7 cellular contexts compared by ENCODE assay signal in genomic region chr7:23051124-23051485, GRCh38. TPM values are rescaled to one million over a fixed set of nuclear protein-coding genes. Genes with fewer than 3 reads are reported as not detected.
DNase-seq lines count a peak whose midpoint lies in the region.
"Not testable (repeated sequence)": the region's sequence is repeated elsewhere in the genome, so short reads cannot be mapped to it uniquely, and the experiment has no call there.

No MANE protein-coding gene starts in this region.

- not testable (repeated sequence) for H3K4me3 Mint-ChIP-seq in activated CD4-positive, alpha-beta memory T cell treated with anti-CD3 and anti-CD28 coated beads, Interleukin-2, amount 10 ng/mL, durations not matched to agents 7 days and 5 days; activated naive CD8-positive, alpha-beta T cell

- H3K36me3 Mint-ChIP-seq in activated CD4-positive, alpha-beta memory T cell treated with anti-CD3 and anti-CD28 coated beads, Interleukin-2, amount 10 ng/mL, durations not matched to agents 7 days and 5 days (ENCODE audit: low read depth); activated naive CD8-positive, alpha-beta T cell: not testable (repeated sequence)

- not testable (repeated sequence) for H3K9me3 ChIP-seq in MG63

- H3K4me1 Mint-ChIP-seq in activated CD4-positive, alpha-beta memory T cell treated with anti-CD3 and anti-CD28 coated beads, Interleukin-2, amount 10 ng/mL, durations not matched to agents 7 days and 5 days: peaks cover 19% of the 10 kb centered on the region
- H3K4me1 Mint-ChIP-seq in activated naive CD8-positive, alpha-beta T cell (ENCODE audit: low read depth): not testable (repeated sequence)

- H3K9me3 Mint-ChIP-seq in activated CD4-positive, alpha-beta memory T cell treated with anti-CD3 and anti-CD28 coated beads, Interleukin-2, amount 10 ng/mL, durations not matched to agents 7 days and 5 days; activated naive CD8-positive, alpha-beta T cell (ENCODE audit: low read depth): not testable (repeated sequence)

- not testable (repeated sequence) for H3K27me3 Mint-ChIP-seq in activated CD4-positive, alpha-beta memory T cell treated with anti-CD3 and anti-CD28 coated beads, Interleukin-2, amount 10 ng/mL, durations not matched to agents 7 days and 5 days; activated naive CD8-positive, alpha-beta T cell

- H3K27me3 ChIP-seq in MG63: not testable (repeated sequence)

- peak overlapping the region; percentile 36 for H3K27ac Mint-ChIP-seq in activated CD4-positive, alpha-beta memory T cell treated with anti-CD3 and anti-CD28 coated beads, Interleukin-2, amount 10 ng/mL, durations not matched to agents 7 days and 5 days
- H3K27ac Mint-ChIP-seq in activated naive CD8-positive, alpha-beta T cell: peak overlapping the region; percentile 69

- not testable (repeated sequence) for H3K4me3 ChIP-seq in MG63

- not testable (repeated sequence) for H3K36me3 ChIP-seq in MG63

- POLR2A ChIA-PET in activated CD4-positive, alpha-beta memory T cell treated with anti-CD3 and anti-CD28 coated beads, Interleukin-2, amount 10 ng/mL, durations not matched to agents 7 days and 5 days (lab: Charles Lee): interaction anchor here (1.1 kb wide), 1 partner anchor 32 kb away, joined by 3 read pairs; no protein-coding TSS in a partner anchor

- CTCF ChIA-PET in activated CD4-positive, alpha-beta memory T cell treated with anti-CD3 and anti-CD28 coated beads, Interleukin-2, amount 10 ng/mL, durations not matched to agents 7 days and 5 days (lab: Charles Lee): not testable (repeated sequence)

- peak; percentile 49 for DNase-seq in HCEC 1CT
- peak; percentile 36 for DNase-seq in MG63
- peak; percentile 79 for DNase-seq in RPMI7951 (ENCODE audit: low read depth)
- peak; percentile 42 for DNase-seq in activated CD4-positive, alpha-beta memory T cell treated with anti-CD3 and anti-CD28 coated beads, Interleukin-2, amount 10 ng/mL, durations not matched to agents 7 days and 5 days
- peak; percentile 7 for DNase-seq in iris pigment epithelial cell (ENCODE audit: low read depth)
- DNase-seq in stimulated activated CD4-positive, alpha-beta T cell treated with anti-CD3 and anti-CD28 coated beads, Interleukin-1b, Interleukin-23, amount 100 ng/mL, for 48 hours: peak; percentile 4

RNA-seq across cellular contexts. Expression of gene HYCC1, which starts 37.2 kb away (rescaled TPM):
- total RNA-seq in MG63 (2014; rRNA removed; shearing (Covaris generic); ENCODE audit: low replicate concordance): 19.6 and 24.8 TPM in 2 replicates
- total RNA-seq in RPMI7951 (2014; rRNA removed; shearing (Covaris generic)): 120 and 150 TPM in 2 replicates
- 100 to 1,000 TPM; 103 to 105 TPM for total RNA-seq in activated CD4-positive, alpha-beta memory T cell treated with anti-CD3 and anti-CD28 coated beads, Interleukin-2, amount 10 ng/mL, durations not matched to agents 7 days and 5 days

RNA-seq across cellular contexts. Expression of gene KLHL7, which starts 54.5 kb away (rescaled TPM):
- 16.2 and 19.7 TPM in 2 replicates for total RNA-seq in MG63 (2014; rRNA removed; shearing (Covaris generic); ENCODE audit: low replicate concordance)
- total RNA-seq in RPMI7951 (2014; rRNA removed; shearing (Covaris generic)): 49.4 and 56.2 TPM in 2 replicates
- 10 to 100 TPM; 19.9 to 20.5 TPM for total RNA-seq in activated CD4-positive, alpha-beta memory T cell treated with anti-CD3 and anti-CD28 coated beads, Interleukin-2, amount 10 ng/mL, durations not matched to agents 7 days and 5 days

Comparison
In these comparisons a context has a peak if more than half of its experiments do, and no peak if none do; other contexts are left out.
1. DNase-seq: peak in every context shown above with its lines; median percentile 79 in RPMI7951; 49 in HCEC 1CT; 42 in activated CD4-positive, alpha-beta memory T cell treated with anti-CD3 and anti-CD28 coated beads, Interleukin-2, amount 10 ng/mL, durations not matched to agents 7 days and 5 days; 36 in MG63; 7 in iris pigment epithelial cell; 4 in stimulated activated CD4-positive, alpha-beta T cell treated with anti-CD3 and anti-CD28 coated beads, Interleukin-1b, Interleukin-23, amount 100 ng/mL, for 48 hours.